In the genomic region with DNA sequence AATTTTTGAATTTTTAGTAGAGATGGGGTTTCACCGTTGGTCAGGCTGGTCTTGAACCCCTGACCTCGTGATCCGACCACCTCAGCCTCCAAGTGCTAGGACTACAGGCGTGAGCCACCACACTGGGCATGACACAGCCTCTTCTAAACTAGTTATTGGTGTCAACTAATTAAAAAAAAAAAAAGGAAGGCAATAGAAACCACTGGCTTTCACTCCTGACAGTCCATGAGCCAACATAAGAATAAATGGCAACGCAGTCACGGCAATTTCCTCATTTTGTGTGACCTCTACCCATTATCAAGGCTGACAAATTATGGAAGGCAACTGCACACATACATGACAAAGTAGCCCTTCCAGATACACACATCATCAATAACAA, we compare ENCODE assay signal across 13 cellular contexts. TPM values are rescaled to one million over a fixed set of nuclear protein-coding genes. Genes with fewer than 3 reads are reported as not detected.
A peak's percentile ranks its signal among the peaks of the same experiment; 100 is the strongest.
DNase-seq lines count a peak whose midpoint lies in the region; TF ChIP-seq lines count a peak whose summit lies in the region.
"Had no signal": no experiment of that assay in that cellular context is flagged by ENCODE, and none has a peak within 500 bp of the region (broad histone marks: within the 10 kb centered on the region; RNA-seq: fewer than 3 reads in every experiment).

No MANE protein-coding gene starts in this region.

- no peak overlapping the region for H3K9ac ChIP-seq in mammary epithelial cell (ENCODE audit: insufficient read depth, low read length)

- POLR2A ChIA-PET in MCF 10A (lab: Yijun Ruan, JAX): no interaction called here
- POLR2A ChIA-PET in activated CD4-positive, alpha-beta memory T cell treated with anti-CD3 and anti-CD28 coated beads for 36 hours (lab: Charles Lee): no interaction called here

- peaks cover 96% of the 10 kb centered on the region for H3K79me2 ChIP-seq in mammary epithelial cell (ENCODE audit: insufficient read depth, low read length)

- no peaks in the 10 kb centered on the region for H4K20me1 ChIP-seq in mammary epithelial cell (ENCODE audit: insufficient read depth, low read length)

- CTCF ChIA-PET in MCF 10A (lab: Yijun Ruan, JAX): interaction anchor here (0.6 to 11.7 kb wide), 3 partner anchors 17 to 193 kb away, joined by 3 to 170 read pairs (median 7); no protein-coding TSS in a partner anchor
- CTCF ChIA-PET in mammary epithelial cell (lab: Charles Lee; ENCODE audit: low non-redundant PET): no interaction called here
- CTCF ChIA-PET in activated CD4-positive, alpha-beta memory T cell treated with anti-CD3 and anti-CD28 coated beads for 36 hours (lab: Charles Lee): interaction anchor here (5.5 to 13.6 kb wide), 4 partner anchors 11 to 193 kb away, joined by 38 to 282 read pairs (median 242); no protein-coding TSS in a partner anchor

- in situ Hi-C loops in mammary epithelial cell (cut with MboI; ENCODE audit: low sequenced_read_pairs in 2 of 2): loop anchor here (10.0 kb wide), 1 partner anchor 91 kb away; no protein-coding TSS in a partner anchor

- H3K4me1 Mint-ChIP-seq in MCF 10A (ENCODE audit: insufficient read depth, unreplicated experiment) (peaks cover 35% of the 10 kb centered on the region), immature natural killer cell (peaks cover 83 to 96% of the 10 kb centered on the region in 2 donors)
- H3K4me1 Mint-ChIP-seq in activated CD4-positive, alpha-beta memory T cell treated with anti-CD3 and anti-CD28 coated beads for 36 hours (ENCODE audit: low read depth): peaks cover 74% of the 10 kb centered on the region

- H3K4me1 ChIP-seq in mammary epithelial cell (ENCODE audit: insufficient read depth, low read length): peaks cover 30% of the 10 kb centered on the region
- H3K4me1 ChIP-seq in urinary bladder (ENCODE audit: insufficient read depth): peaks cover 1% of the 10 kb centered on the region

- H3K27ac Mint-ChIP-seq in MCF 10A (ENCODE audit: low read depth, unreplicated experiment) (peak overlapping the region; percentile 81), immature natural killer cell (peak overlapping the region; percentile 90 to 96 (median 94))
- H3K27ac Mint-ChIP-seq in activated CD4-positive, alpha-beta memory T cell treated with anti-CD3 and anti-CD28 coated beads for 36 hours: peak overlapping the region; percentile 71

- H3K36me3 ChIP-seq in mammary epithelial cell (ENCODE audit: insufficient read depth, low read length) (no peaks in the 10 kb centered on the region), urinary bladder (ENCODE audit: insufficient read depth) (no peaks in the 10 kb centered on the region)
- H3K36me3 ChIP-seq: tibial nerve had no signal

- dilution Hi-C loops in mammary epithelial cell (cut with HindIII; ENCODE audit: low sequenced_read_pairs): no loop called here

- H3K9me3 ChIP-seq in mammary epithelial cell (replicated peaks; ENCODE audit: insufficient read depth, low read length): no peaks in the 10 kb centered on the region
- H3K9me3 ChIP-seq: tibial nerve had no signal

- intact Hi-C loops in MCF 10A (cut with micrococcal nuclease): no loop called here
- intact Hi-C loops in mammary epithelial cell (cut with micrococcal nuclease): no loop called here
- intact Hi-C loops in activated CD4-positive, alpha-beta memory T cell treated with anti-CD3 and anti-CD28 coated beads for 36 hours (cut with micrococcal nuclease): no loop called here

- TF ChIP-seq CTCF in MCF 10A (IDR thresholded peaks at IDR 0.05; ENCODE audit: unreplicated experiment): no peak
- no peak for TF ChIP-seq CTCF in mammary epithelial cell (conservative IDR thresholded peaks at IDR 0.05 in 1 of 2, IDR thresholded peaks at IDR 0.05 in 1 of 2; ENCODE audit: extremely low read depth in 1 of 2, insufficient read depth in 1 of 2, low read depth in 1 of 2, low read length in 2 of 2)

- H3K27me3 Mint-ChIP-seq in MCF 10A (ENCODE audit: insufficient read depth, unreplicated experiment): no peaks in the 10 kb centered on the region
- H3K27me3 Mint-ChIP-seq in activated CD4-positive, alpha-beta memory T cell treated with anti-CD3 and anti-CD28 coated beads for 36 hours: no peaks in the 10 kb centered on the region
- peaks cover 3 to 16% (median 4%) of the 10 kb centered on the region in 3 donors for H3K27me3 Mint-ChIP-seq in immature natural killer cell (ENCODE audit: low read depth in 3 of 3)

- DNase-seq in MCF 10A (ENCODE audit: unreplicated experiment) (no peak), mammary epithelial cell (no peak), immature natural killer cell (peak in 2 of 3 donors; percentile 31 to 37), cortex of kidney (lab: John Stamatoyannopoulos, UW) (no peak), kidney glomerular epithelial cell (lab: John Stamatoyannopoulos, UW) (no peak), SHP77 (lab: John Stamatoyannopoulos, UW) (no peak)
- DNase-seq in activated CD4-positive, alpha-beta memory T cell treated with anti-CD3 and anti-CD28 coated beads for 36 hours: no peak
- DNase-seq: activated CD4-positive, CD25-positive, alpha-beta regulatory T cell; NCI-H1092 treated with DMSO at 0.1 percent for 48 hours; nucleus accumbens; stimulated activated CD4-positive, alpha-beta T cell treated with anti-CD3 and anti-CD28 coated beads, Interleukin-2, amount 100 ng/mL, for 24 hours had no signal

- H3K36me3 Mint-ChIP-seq in MCF 10A (ENCODE audit: insufficient read depth, unreplicated experiment) (no peaks in the 10 kb centered on the region), immature natural killer cell (peaks cover 10 to 36% (median 11%) of the 10 kb centered on the region in 3 donors)
- peaks cover 11% of the 10 kb centered on the region for H3K36me3 Mint-ChIP-seq in activated CD4-positive, alpha-beta memory T cell treated with anti-CD3 and anti-CD28 coated beads for 36 hours

- H3K4me2 ChIP-seq in mammary epithelial cell (ENCODE audit: insufficient read depth, low read depth, low read length): no peak overlapping the region

- H3K27me3 ChIP-seq in mammary epithelial cell (ENCODE audit: insufficient read depth, low read length): no peaks in the 10 kb centered on the region
- H3K27me3 ChIP-seq: tibial nerve had no signal

- WGBS in mammary epithelial cell (ENCODE audit: low coverage, missing lambda C conversion rate): 77% methylated on average over 5 of the region's 6 CpGs
- 76% methylated on average over 6 of the region's 6 CpGs for WGBS in urinary bladder

- H3K9me3 Mint-ChIP-seq in MCF 10A (ENCODE audit: unreplicated experiment): peaks cover 7% of the 10 kb centered on the region
- H3K9me3 Mint-ChIP-seq in activated CD4-positive, alpha-beta memory T cell treated with anti-CD3 and anti-CD28 coated beads for 36 hours: no peaks in the 10 kb centered on the region
- H3K9me3 Mint-ChIP-seq in immature natural killer cell: no peaks in the 10 kb centered on the region

- no peak overlapping the region for H3K4me3 ChIP-seq in mammary epithelial cell (replicated peaks in 1 of 3; ENCODE audit: insufficient read depth in 1 of 3, low read depth in 2 of 3, low read length in 3 of 3)
- H3K4me3 ChIP-seq in urinary bladder (ENCODE audit: low read depth, low read length): no peak overlapping the region
- H3K4me3 ChIP-seq: tibial nerve had no signal

- no peak overlapping the region for H2AFZ ChIP-seq in mammary epithelial cell (ENCODE audit: low read depth, low read length)

- H3K27ac ChIP-seq in mammary epithelial cell (ENCODE audit: insufficient read depth, low read depth, low read length) (no peak overlapping the region), urinary bladder (ENCODE audit: low read depth) (peak overlapping the region; percentile 23)
- H3K27ac ChIP-seq: tibial nerve had no signal

- no TSS peak for BruUV-seq in MCF 10A (replicated peaks; lab: Mats Ljungman, UMichigan)
- no TSS peak for BruUV-seq in mammary epithelial cell (replicated peaks; lab: Mats Ljungman, UMichigan)

- H3K4me3 Mint-ChIP-seq in MCF 10A (ENCODE audit: unreplicated experiment) (no peak overlapping the region), immature natural killer cell (peak overlapping the region; percentile 95 to 100 (median 97))
- H3K4me3 Mint-ChIP-seq in activated CD4-positive, alpha-beta memory T cell treated with anti-CD3 and anti-CD28 coated beads for 36 hours: peak overlapping the region; percentile 48

RNA-seq across cellular contexts. Expression of gene ARHGEF3, which starts 6.0 kb away (rescaled TPM):
- total RNA-seq in MCF 10A (2022) (10.6 and 13.1 TPM in 2 replicates), mammary epithelial cell (10 to 100 TPM; 17.5 to 43.7 TPM), urinary bladder (30.1 TPM)
- polyA plus RNA-seq in mammary epithelial cell (30.8 TPM), immature natural killer cell (100 to 1,000 TPM; 110 to 197 (median 136) TPM), urinary bladder (22.4 TPM)
- polyA minus RNA-seq in mammary epithelial cell: 44.5 TPM
- 10 to 100 TPM; 28.0 to 31.5 TPM for total RNA-seq in activated CD4-positive, alpha-beta memory T cell treated with anti-CD3 and anti-CD28 coated beads for 36 hours

Comparison
In these comparisons a context has a peak if more than half of its experiments do, and no peak if none do; other contexts are left out.
1. DNase-seq: peak in immature natural killer cell (2 of 3); none in MCF 10A (single experiment), mammary epithelial cell (single experiment), activated CD4-positive, alpha-beta memory T cell treated with anti-CD3 and anti-CD28 coated beads for 36 hours (single experiment), cortex of kidney (single experiment), kidney glomerular epithelial cell (single experiment) and SHP77 (0 of 2).
2. Peak in every context shown above with its lines, with median percentiles within 50 percentile points of each other: H3K27ac Mint-ChIP-seq.